Comparison of ENCODE assay signal across 8 cellular contexts in the genomic region with DNA sequence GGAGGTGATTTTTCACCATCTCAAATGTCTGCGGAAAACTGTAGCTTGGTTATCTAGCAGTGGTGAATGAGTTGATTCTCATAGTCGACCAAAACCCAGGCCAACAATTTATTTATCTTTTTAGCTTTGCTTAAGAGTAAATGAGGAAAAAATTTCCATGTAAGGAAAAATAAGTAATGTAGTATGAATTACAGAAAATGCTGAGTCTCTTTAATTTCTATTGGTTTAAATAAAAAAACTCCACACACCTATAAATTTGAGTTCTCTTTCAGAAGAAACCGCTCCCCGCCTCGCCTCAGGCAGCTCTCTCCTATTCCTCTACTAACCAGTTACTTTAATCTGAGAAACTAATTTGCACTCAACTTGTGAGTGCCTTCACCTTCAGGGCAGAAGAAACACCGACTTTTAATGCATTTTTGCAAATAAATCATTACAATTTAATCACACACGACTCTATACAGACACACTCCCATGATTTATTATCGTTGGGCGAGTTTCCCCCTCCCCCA. TPM values are rescaled to one million over a fixed set of nuclear protein-coding genes. Genes with fewer than 3 reads are reported as not detected.
DNase-seq lines count a peak whose midpoint lies in the region; ATAC-seq and TF ChIP-seq lines count a peak whose summit lies in the region.

No MANE protein-coding gene starts in this region.

- no peak for TF ChIP-seq CTCF in right lobe of liver (IDR thresholded peaks at IDR 0.05)

- WGBS in right lobe of liver (ENCODE audit: insufficient coverage, low coverage, low lambda C conversion rate, missing lambda C conversion rate): 4% methylated on average over 9 of the region's 9 CpGs
- WGBS in aorta, 2 donors: 8 to 11% methylated on average over 9 of the region's 9 CpGs

- H3K9me3 Mint-ChIP-seq in activated naive CD8-positive, alpha-beta T cell treated with anti-CD3 and anti-CD28 coated beads, Interleukin-2, amount 10 ng/mL, durations not matched to agents 7 days and 5 days: peaks cover 9% of the 10 kb centered on the region

- H3K27me3 ChIP-seq in right lobe of liver (peaks cover 0 to 18% of the 10 kb centered on the region in 2 donors), aorta (ENCODE audit: control insufficient read depth in 1 of 2, insufficient read depth in 2 of 2, low read length in 1 of 2) (no peaks in the 10 kb centered on the region)

- intact Hi-C loops in right lobe of liver (cut with DNase I): no loop called here
- intact Hi-C loops in aorta (cut with DNase I): no loop called here

- no peak for DNase-seq in activated naive CD8-positive, alpha-beta T cell treated with anti-CD3 and anti-CD28 coated beads, Interleukin-2, amount 10 ng/mL, durations not matched to agents 7 days and 5 days
- DNase-seq in right lobe of liver: no peak
- no peak for DNase-seq in aorta
- DNase-seq in stimulated activated naive CD4-positive, alpha-beta T cell treated with Interleukin-2 at 50 U/mL for 16 hours (lab: John Stamatoyannopoulos, UW): no peak
- DNase-seq in NCI-H2171 treated with DMSO at 0.1 percent for 48 hours (lab: John Stamatoyannopoulos, UW): no peak

- peaks cover 46% of the 10 kb centered on the region for H3K4me1 Mint-ChIP-seq in activated naive CD8-positive, alpha-beta T cell treated with anti-CD3 and anti-CD28 coated beads, Interleukin-2, amount 10 ng/mL, durations not matched to agents 7 days and 5 days

- no peaks in the 10 kb centered on the region for H3K9me3 ChIP-seq in right lobe of liver
- H3K9me3 ChIP-seq in aorta (ENCODE audit: control insufficient read depth, low read length): no peaks in the 10 kb centered on the region

- H3K36me3 Mint-ChIP-seq in activated naive CD8-positive, alpha-beta T cell treated with anti-CD3 and anti-CD28 coated beads, Interleukin-2, amount 10 ng/mL, durations not matched to agents 7 days and 5 days: peaks cover 26% of the 10 kb centered on the region

- H3K27ac ChIP-seq in right lobe of liver (no peak overlapping the region), aorta (ENCODE audit: low read depth in 1 of 2, low read length in 2 of 2) (no peak overlapping the region)

- no peak for TF ChIP-seq POLR2A in right lobe of liver (IDR thresholded peaks at IDR 0.05)

- H3K4me3 Mint-ChIP-seq in activated naive CD8-positive, alpha-beta T cell treated with anti-CD3 and anti-CD28 coated beads, Interleukin-2, amount 10 ng/mL, durations not matched to agents 7 days and 5 days: peak overlapping the region; percentile 91

- POLR2A ChIA-PET in activated naive CD8-positive, alpha-beta T cell treated with anti-CD3 and anti-CD28 coated beads, Interleukin-2, amount 10 ng/mL, durations not matched to agents 7 days and 5 days (lab: Charles Lee): interaction anchor here (0.9 to 2.1 kb wide), 4 partner anchors 11 to 462 kb away, joined by 3 to 9 read pairs (median 3); a partner anchor contains a TSS

- H3K27me3 Mint-ChIP-seq in activated naive CD8-positive, alpha-beta T cell treated with anti-CD3 and anti-CD28 coated beads, Interleukin-2, amount 10 ng/mL, durations not matched to agents 7 days and 5 days: peaks cover 45% of the 10 kb centered on the region

- ATAC-seq in HG02943 (IDR thresholded peaks at IDR 0.05; ENCODE audit: low read depth, unreplicated experiment): peak; percentile 1
- no peak for ATAC-seq in activated naive CD8-positive, alpha-beta T cell treated with anti-CD3 and anti-CD28 coated beads, Interleukin-2, amount 10 ng/mL, durations not matched to agents 7 days and 5 days (ENCODE audit: low read depth)
- peak in 1 of 4 donors; percentile 5 for ATAC-seq in right lobe of liver
- no peak for ATAC-seq in aorta (ENCODE audit: low FRiP score)
- no peak for ATAC-seq in GM21360 (IDR thresholded peaks at IDR 0.05; ENCODE audit: unreplicated experiment)

- H3K4me1 ChIP-seq in right lobe of liver (peaks cover 0 to 20% (median 2%) of the 10 kb centered on the region in 4 donors), aorta (ENCODE audit: control insufficient read depth in 1 of 2, insufficient read depth in 2 of 2, low read length in 2 of 2) (no peaks in the 10 kb centered on the region)

- no peaks in the 10 kb centered on the region for H3K36me3 ChIP-seq in right lobe of liver
- no peaks in the 10 kb centered on the region for H3K36me3 ChIP-seq in aorta (ENCODE audit: control insufficient read depth in 1 of 2, insufficient read depth in 2 of 2, low read length in 1 of 2)

- H3K27ac Mint-ChIP-seq in activated naive CD8-positive, alpha-beta T cell treated with anti-CD3 and anti-CD28 coated beads, Interleukin-2, amount 10 ng/mL, durations not matched to agents 7 days and 5 days: peak overlapping the region; percentile 72

- H3K4me3 ChIP-seq in GM08714 (ENCODE audit: low read length) (peak overlapping the region; percentile 99), right lobe of liver (peak overlapping the region; percentile 86 to 92 (median 88)), aorta (ENCODE audit: low read length in 2 of 2) (peak overlapping the region; percentile 89 to 92)

RNA-seq across cellular contexts. Expression of a gene that starts 0.5 kb away (rescaled TPM):
- 10 to 100 TPM; 42.9 to 48.9 TPM for total RNA-seq in activated naive CD8-positive, alpha-beta T cell treated with anti-CD3 and anti-CD28 coated beads, Interleukin-2, amount 10 ng/mL, durations not matched to agents 7 days and 5 days
- total RNA-seq in right lobe of liver (10 to 100 TPM; 10.8 to 22.1 (median 11.7) TPM), aorta (10 to 100 TPM; 30.7 to 39.4 TPM)
- polyA plus RNA-seq in aorta: 10 to 100 TPM; 17.3 to 26.2 TPM

RNA-seq across cellular contexts. Expression of a gene that starts 3.1 kb away (rescaled TPM):
- not detected for total RNA-seq in activated naive CD8-positive, alpha-beta T cell treated with anti-CD3 and anti-CD28 coated beads, Interleukin-2, amount 10 ng/mL, durations not matched to agents 7 days and 5 days
- total RNA-seq in right lobe of liver (under 1 TPM in 1 of 6 experiments, not detected in 5; 0.12 TPM), aorta (1 to 10 TPM in 1 of 2 donors, under 1 TPM in 1; 0.78 to 2.7 TPM)
- polyA plus RNA-seq in aorta: 1 to 10 TPM; 1.1 to 2.6 TPM
